12 cellular contexts compared by ENCODE assay signal in genomic region chr15:32659340-32659831, GRCh38. TPM values are rescaled to one million over a fixed set of nuclear protein-coding genes. Genes with fewer than 3 reads are reported as not detected.
DNase-seq lines count a peak whose midpoint lies in the region; ATAC-seq, FAIRE-seq and TF ChIP-seq lines count a peak whose summit lies in the region.
"Had no signal": no experiment of that assay in that cellular context is flagged by ENCODE, and none has a peak within 500 bp of the region (broad histone marks: within the 10 kb centered on the region; RNA-seq: fewer than 3 reads in every experiment).

No MANE protein-coding gene starts in this region.

- in situ Hi-C loops in ACHN (cut with HindIII; ENCODE audit: low pct_ligation_motif_present, low pct_unique_long_range_greater_than_20kb, low sequenced_read_pairs): no loop called here

- ATAC-seq in stimulated activated naive B cell treated with anti-CD40 and anti-IgM and Interleukin-4, amounts not matched to agents 10 μg/mL and 1 μg/mL and 100 μg/mL, for 72 hours (replicated peaks): no peak
- no peak for ATAC-seq in HG03571 (IDR thresholded peaks at IDR 0.05; ENCODE audit: unreplicated experiment)

- FAIRE-seq in astrocyte (lab: Jason Lieb, UNC): peak; percentile 88
- no peak for FAIRE-seq in D721Med (lab: Jason Lieb, UNC)
- FAIRE-seq: frontal cortex had no signal

- H3K36me3 Mint-ChIP-seq in astrocyte (ENCODE audit: low read depth, unreplicated experiment): no peaks in the 10 kb centered on the region
- H3K36me3 Mint-ChIP-seq in stimulated activated naive B cell treated with anti-CD40 and anti-IgM and Interleukin-4, amounts not matched to agents 10 μg/mL and 1 μg/mL and 100 μg/mL, for 72 hours: no peaks in the 10 kb centered on the region

- TF ChIP-seq POLR2A in sigmoid colon (IDR thresholded peaks at IDR 0.05): no peak

- no peak for TF ChIP-seq EP300 in sigmoid colon (IDR thresholded peaks at IDR 0.05)

- DNase-seq in ACHN: peak; percentile 56
- peak; percentile 67 for DNase-seq in HT1080 (ENCODE audit: low read depth)
- DNase-seq in astrocyte (ENCODE audit: low read depth): peak; percentile 75
- peak; percentile 94 for DNase-seq in kidney tubule cell (ENCODE audit: low spot score)
- no peak for DNase-seq in sigmoid colon
- DNase-seq in stimulated activated naive B cell treated with anti-CD40 and anti-IgM and Interleukin-4, amounts not matched to agents 10 μg/mL and 1 μg/mL and 100 μg/mL, for 72 hours: no peak
- no peak for DNase-seq in D721Med (ENCODE audit: insufficient read length, low spot score)
- DNase-seq: activated gamma-delta T cell treated with Interleukin-2 at 50 U/mL for 16 hours, NCI-H2029 treated with DMSO at 0.1 percent for 48 hours had no signal

- H2AFZ ChIP-seq in astrocyte (ENCODE audit: low read depth, low read length): no peak overlapping the region

- H3K4me1 ChIP-seq in astrocyte (ENCODE audit: insufficient read depth, low read length) (peaks cover 26% of the 10 kb centered on the region), sigmoid colon (peaks cover 0 to 9% (median 0%) of the 10 kb centered on the region in 4 donors)

- intact Hi-C loops in sigmoid colon (cut with DNase I): no loop called here

- peak overlapping the region; percentile 79 for H3K27ac ChIP-seq in astrocyte (ENCODE audit: low read depth, low read length)
- peak overlapping the region in 2 of 4 donors; percentile 2 to 48 for H3K27ac ChIP-seq in sigmoid colon

- no peaks in the 10 kb centered on the region for H3K36me3 ChIP-seq in astrocyte (ENCODE audit: insufficient read depth, low read length)
- no peaks in the 10 kb centered on the region for H3K36me3 ChIP-seq in sigmoid colon

- no peaks in the 10 kb centered on the region for H3K79me2 ChIP-seq in astrocyte (ENCODE audit: insufficient read depth, low read length)

- TF ChIP-seq CTCF in astrocyte (IDR thresholded peaks at IDR 0.05; ENCODE audit: insufficient read depth, low read depth, low read length) (no peak), sigmoid colon (IDR thresholded peaks at IDR 0.05) (no peak), D721Med (IDR thresholded peaks at IDR 0.05; ENCODE audit: insufficient read depth, missing control alignments) (no peak)

- peak overlapping the region; percentile 24 for H3K27ac Mint-ChIP-seq in astrocyte (ENCODE audit: unreplicated experiment)
- no peak overlapping the region for H3K27ac Mint-ChIP-seq in stimulated activated naive B cell treated with anti-CD40 and anti-IgM and Interleukin-4, amounts not matched to agents 10 μg/mL and 1 μg/mL and 100 μg/mL, for 72 hours

- no peak overlapping the region for H3K4me3 Mint-ChIP-seq in astrocyte (ENCODE audit: unreplicated experiment)
- H3K4me3 Mint-ChIP-seq in stimulated activated naive B cell treated with anti-CD40 and anti-IgM and Interleukin-4, amounts not matched to agents 10 μg/mL and 1 μg/mL and 100 μg/mL, for 72 hours: no peak overlapping the region
- H3K4me3 Mint-ChIP-seq: nephron had no signal

- H3K9ac ChIP-seq in astrocyte (ENCODE audit: low read length): peak overlapping the region; percentile 64

- 40 to 71% methylated on average over 5 of the region's 5 CpGs for WGBS in sigmoid colon, 2 donors

- H3K9me3 Mint-ChIP-seq in astrocyte (ENCODE audit: unreplicated experiment): no peaks in the 10 kb centered on the region
- no peaks in the 10 kb centered on the region for H3K9me3 Mint-ChIP-seq in stimulated activated naive B cell treated with anti-CD40 and anti-IgM and Interleukin-4, amounts not matched to agents 10 μg/mL and 1 μg/mL and 100 μg/mL, for 72 hours
- H3K9me3 Mint-ChIP-seq: nephron had no signal

- no peaks in the 10 kb centered on the region for H3K9me3 ChIP-seq in astrocyte (ENCODE audit: insufficient read depth, low read depth, low read length)
- H3K9me3 ChIP-seq in sigmoid colon: no peaks in the 10 kb centered on the region

- peak overlapping the region; percentile 28 for H3K4me2 ChIP-seq in astrocyte (ENCODE audit: low read length)

- peaks cover 19% of the 10 kb centered on the region for H3K4me1 Mint-ChIP-seq in astrocyte (ENCODE audit: low read depth, unreplicated experiment)
- H3K4me1 Mint-ChIP-seq in stimulated activated naive B cell treated with anti-CD40 and anti-IgM and Interleukin-4, amounts not matched to agents 10 μg/mL and 1 μg/mL and 100 μg/mL, for 72 hours: peaks cover 4 to 6% of the 10 kb centered on the region in 2 donors

- no peaks in the 10 kb centered on the region for H4K20me1 ChIP-seq in astrocyte (ENCODE audit: insufficient read depth, low read length)

- H3K4me3 ChIP-seq in astrocyte (ENCODE audit: insufficient read depth, low read depth, low read length) (no peak overlapping the region), sigmoid colon (no peak overlapping the region)

- no peaks in the 10 kb centered on the region for H3K27me3 Mint-ChIP-seq in astrocyte (ENCODE audit: low read depth, unreplicated experiment)
- no peaks in the 10 kb centered on the region for H3K27me3 Mint-ChIP-seq in stimulated activated naive B cell treated with anti-CD40 and anti-IgM and Interleukin-4, amounts not matched to agents 10 μg/mL and 1 μg/mL and 100 μg/mL, for 72 hours

- no peaks in the 10 kb centered on the region for H3K27me3 ChIP-seq in astrocyte (ENCODE audit: insufficient read depth, low read length)
- no peaks in the 10 kb centered on the region for H3K27me3 ChIP-seq in sigmoid colon

RNA-seq across cellular contexts. Expression of gene SCG5, which starts 17.9 kb away (rescaled TPM):
- 36.1 and 46.9 TPM in 2 replicates for total RNA-seq in HT1080 (2014; rRNA removed; shearing (Covaris generic))
- polyA plus RNA-seq in HT1080 (2015; cell fraction: cytosol; rRNA removed): 41.7 and 44.5 TPM in 2 replicates
- 26.8 and 32.6 TPM in 2 replicates for polyA plus RNA-seq in HT1080 (2015; cell fraction: nucleus; rRNA removed)
- total RNA-seq in astrocyte: 12.1 and 14.7 TPM in 2 replicates
- total RNA-seq in sigmoid colon: 1 to 10 TPM; 2.2 to 10.0 (median 3.7) TPM
- polyA plus RNA-seq in sigmoid colon: 1 to 10 TPM; 2.8 to 5.7 (median 3.0) TPM

RNA-seq across cellular contexts. Expression of gene ARHGAP11A, which starts 44.1 kb away (rescaled TPM):
- total RNA-seq in HT1080 (2014; rRNA removed; shearing (Covaris generic)): 51.2 and 52.1 TPM in 2 replicates
- polyA plus RNA-seq in HT1080 (2015; cell fraction: cytosol; rRNA removed): 35.2 and 46.1 TPM in 2 replicates
- polyA plus RNA-seq in HT1080 (2015; cell fraction: nucleus; rRNA removed): 43.1 and 54.8 TPM in 2 replicates
- total RNA-seq in astrocyte (9.3 and 15.5 TPM in 2 replicates), sigmoid colon (1 to 10 TPM in 3 of 4 donors, under 1 TPM in 1; 0.99 to 3.6 (median 1.3) TPM)
- 10 to 100 TPM in 1 of 3 donors, 1 to 10 TPM in 2; 3.5 to 12.3 (median 7.2) TPM for polyA plus RNA-seq in sigmoid colon

RNA-seq across cellular contexts. Expression of gene GREM1, which starts 58.4 kb away (rescaled TPM):
- not detected in 2 replicates for total RNA-seq in HT1080 (2014; rRNA removed; shearing (Covaris generic))
- polyA plus RNA-seq in HT1080 (2015; cell fraction: cytosol; rRNA removed): not detected in 2 replicates
- 0.05 TPM in 1 of 2 replicates, not detected in the other for polyA plus RNA-seq in HT1080 (2015; cell fraction: nucleus; rRNA removed)
- 74.5 and 112 TPM in 2 replicates for total RNA-seq in astrocyte
- 10 to 100 TPM; 16.4 to 30.4 (median 26.3) TPM for total RNA-seq in sigmoid colon
- polyA plus RNA-seq in sigmoid colon: 10 to 100 TPM in 2 of 3 donors, 1 to 10 TPM in 1; 2.5 to 33.2 (median 16.2) TPM

Comparison
In these comparisons a context has a peak if more than half of its experiments do, and no peak if none do; other contexts are left out.
1. DNase-seq: peak in ACHN (single experiment), HT1080 (single experiment), astrocyte (single experiment) and kidney tubule cell (single experiment); none in sigmoid colon (single experiment), stimulated activated naive B cell treated with anti-CD40 and anti-IgM and Interleukin-4, amounts not matched to agents 10 μg/mL and 1 μg/mL and 100 μg/mL, for 72 hours (single experiment) and D721Med (single experiment).
2. RNA of gene GREM1, which starts 58.4 kb away (total RNA-seq): 74.5 to 112 TPM in astrocyte and 16.4 to 30.4 TPM in sigmoid colon; not detected in HT1080; every median in the first group is over 10 times any median in the second.